ENCODE assay signal across 8 cellular contexts in the genomic region with DNA sequence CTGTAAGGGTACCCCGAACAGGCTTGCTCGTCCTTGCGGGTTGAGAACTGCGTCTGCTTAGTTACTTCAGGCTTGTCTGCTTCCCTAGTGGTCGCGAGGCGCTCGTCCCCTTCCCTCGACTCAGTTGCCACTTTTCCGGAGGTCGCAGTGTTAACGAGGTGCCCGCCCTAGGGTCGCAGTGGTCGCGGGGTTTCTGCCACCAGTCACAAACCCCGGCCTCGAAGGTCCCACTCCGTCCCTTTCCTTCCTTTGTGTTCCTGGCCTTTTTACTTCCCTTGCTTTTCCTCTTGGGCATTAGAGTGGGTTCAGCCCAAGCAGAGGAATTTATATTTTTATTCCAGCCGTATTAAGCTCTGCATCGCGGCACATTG. TPM values are rescaled to one million over a fixed set of nuclear protein-coding genes. Genes with fewer than 3 reads are reported as not detected.
DNase-seq lines count a peak whose midpoint lies in the region; ATAC-seq and TF ChIP-seq lines count a peak whose summit lies in the region.

No MANE protein-coding gene starts in this region.

- POLR2A ChIA-PET in PC-9 (lab: Charles Lee; ENCODE audit: unreplicated experiment): interaction anchor here (0.6 to 0.7 kb wide), 3 partner anchors 12 to 109 kb away, joined by 4 to 10 read pairs (median 8); no protein-coding TSS in a partner anchor

- WGBS in esophagus, 2 donors: 0% methylated on average over 22 of the region's 22 CpGs

- H3K9me3 ChIP-seq in PC-9 (ENCODE audit: insufficient read depth, low read depth) (no peaks in the 10 kb centered on the region), esophagus (ENCODE audit: control insufficient read depth in 2 of 2, insufficient read depth in 1 of 2, low read depth in 1 of 2, low read length in 1 of 2) (no peaks in the 10 kb centered on the region)

- no peaks in the 10 kb centered on the region for H3K9me2 ChIP-seq in PC-9 (ENCODE audit: insufficient read depth)

- peaks cover 26% of the 10 kb centered on the region for H3F3A ChIP-seq in PC-9 (ENCODE audit: insufficient read depth, low read depth)

- TF ChIP-seq CTCF in PC-9 (conservative IDR thresholded peaks at IDR 0.05): no peak
- TF ChIP-seq CTCF in retinal pigment epithelial cell (conservative IDR thresholded peaks at IDR 0.05; ENCODE audit: low read depth, low read length): no peak

- DNase-seq in PC-9 (no peak), retinal pigment epithelial cell (ENCODE audit: low read depth) (no peak), Kasumi-1 (lab: John Stamatoyannopoulos, UW) (no peak), NCI-H1417 treated with DMSO at 0.1 percent for 48 hours (lab: John Stamatoyannopoulos, UW) (no peak), NCI-H1105 (lab: John Stamatoyannopoulos, UW) (no peak)

- ATAC-seq in GM18517 (IDR thresholded peaks at IDR 0.05; ENCODE audit: unreplicated experiment) (peak; percentile 20), HG03025 (IDR thresholded peaks at IDR 0.05; ENCODE audit: low FRiP score, unreplicated experiment) (no peak)

- H3K27me3 ChIP-seq in PC-9 (ENCODE audit: insufficient read depth, low read depth): no peaks in the 10 kb centered on the region
- no peaks in the 10 kb centered on the region for H3K27me3 ChIP-seq in esophagus (ENCODE audit: control insufficient read depth in 1 of 2, insufficient read depth in 2 of 2, low read length in 2 of 2)

- TSS peak; percentile 50 for BruUV-seq in PC-9 (replicated peaks; lab: Mats Ljungman, UMichigan)

- H3K36me3 ChIP-seq in PC-9 (ENCODE audit: low read depth): peaks cover 12% of the 10 kb centered on the region
- peaks cover 0 to 2% of the 10 kb centered on the region in 2 donors for H3K36me3 ChIP-seq in esophagus (ENCODE audit: control insufficient read depth in 2 of 2, insufficient read depth in 2 of 2, low read length in 1 of 2)

- H3K4me2 ChIP-seq in PC-9: peak overlapping the region; percentile 99

- intact Hi-C loops in PC-9 (cut with micrococcal nuclease; ENCODE audit: unreplicated experiment): loop anchor here (10.0 kb wide), 1 partner anchor 171 kb away; no protein-coding TSS in a partner anchor

- H3K27ac ChIP-seq in PC-9 (peak overlapping the region; percentile 92), esophagus (ENCODE audit: low read depth in 2 of 2, low read length in 1 of 2) (peak overlapping the region; percentile 95 to 100)

- H4K20me1 ChIP-seq in PC-9 (ENCODE audit: insufficient read depth): no peaks in the 10 kb centered on the region; the same call in 1 of the 2 replicates

- peaks cover 51% of the 10 kb centered on the region for H3K79me2 ChIP-seq in PC-9 (ENCODE audit: low read depth)

- peak overlapping the region; percentile 93 for H3K4me3 ChIP-seq in PC-9
- H3K4me3 ChIP-seq in esophagus (ENCODE audit: low read depth in 1 of 2, low read length in 2 of 2): peak overlapping the region; percentile 93 to 94
- H3K4me3 ChIP-seq in retinal pigment epithelial cell (ENCODE audit: low read length): peak overlapping the region; percentile 99

- H3K4me1 ChIP-seq in PC-9 (replicated peaks; ENCODE audit: insufficient read depth): peaks cover 14% of the 10 kb centered on the region
- H3K4me1 ChIP-seq in esophagus (ENCODE audit: control insufficient read depth in 2 of 2, insufficient read depth in 2 of 2, low read length in 1 of 2): no peaks in the 10 kb centered on the region

- CTCF ChIA-PET in PC-9 (lab: Charles Lee): interaction anchor here (0.6 to 1.3 kb wide), 4 partner anchors 50 to 249 kb away, joined by 3 to 12 read pairs (median 5); no protein-coding TSS in a partner anchor

- H2AFZ ChIP-seq in PC-9: peak overlapping the region; percentile 97

RNA-seq across cellular contexts. Expression of a gene that starts 0.3 kb away (rescaled TPM):
- 64.2 and 73.1 TPM in 2 replicates for total RNA-seq in PC-9 (2021)
- 10 to 100 TPM; 31.1 to 37.1 TPM for polyA plus RNA-seq in esophagus

RNA-seq across cellular contexts. Expression of a gene that starts 23.0 kb away (rescaled TPM):
- total RNA-seq in PC-9 (2021): 425 and 486 TPM in 2 replicates
- polyA plus RNA-seq in esophagus: 10 to 100 TPM; 68.8 to 76.0 TPM

RNA-seq across cellular contexts. Expression of a gene that starts 51.5 kb away (rescaled TPM):
- total RNA-seq in PC-9 (2021): 250 and 277 TPM in 2 replicates
- polyA plus RNA-seq in esophagus: 100 to 1,000 TPM; 292 to 300 TPM

RNA-seq across cellular contexts. Expression of a gene that starts 55.6 kb away (rescaled TPM):
- total RNA-seq in PC-9 (2021): 34.8 and 37.5 TPM in 2 replicates
- polyA plus RNA-seq in esophagus: 10 to 100 TPM; 22.8 to 33.2 TPM

RNA-seq across cellular contexts. Expression of a gene that starts 55.9 kb away (rescaled TPM):
- total RNA-seq in PC-9 (2021): 50.1 and 51.3 TPM in 2 replicates
- 10 to 100 TPM; 44.8 to 70.5 TPM for polyA plus RNA-seq in esophagus
